Comparison of ENCODE assay signal across 20 cellular contexts in genomic region chr2:32051836-32052439, GRCh38.
"Had no signal": no experiment of that assay in that cellular context is flagged by ENCODE, and none has a peak within 500 bp of the region (broad histone marks: within the 10 kb centered on the region; RNA-seq: fewer than 3 reads in every experiment).

No MANE protein-coding gene starts in this region.

- H3K27ac ChIP-seq: dorsolateral prefrontal cortex, psoas muscle, skin epidermis, suprapubic skin, transverse colon had no signal

- H3K27ac Mint-ChIP-seq: immature natural killer cell; mesothelial cell of epicardium; naive thymus-derived CD4-positive, alpha-beta T cell; nephron; stimulated activated naive B cell treated with anti-CD40 and anti-IgM and Interleukin-4, amounts not matched to agents 10 μg/mL and 1 μg/mL and 100 μg/mL, for 72 hours; stimulated activated naive CD8-positive, alpha-beta T cell treated with anti-CD3 and anti-CD28 coated beads, Interleukin-15, Interleukin-2, amounts not matched to agents 100 ng/mL and 50 ng/mL, for 24 hours had no signal

- H3K4me3 ChIP-seq: dorsolateral prefrontal cortex, psoas muscle, skin epidermis, suprapubic skin, transverse colon had no signal

- H3K36me3 ChIP-seq: suprapubic skin, transverse colon had no signal

- H3K27me3 Mint-ChIP-seq: naive thymus-derived CD4-positive, alpha-beta T cell; stimulated activated naive B cell treated with anti-CD40 and anti-IgM and Interleukin-4, amounts not matched to agents 10 μg/mL and 1 μg/mL and 100 μg/mL, for 72 hours; stimulated activated naive CD8-positive, alpha-beta T cell treated with anti-CD3 and anti-CD28 coated beads, Interleukin-15, Interleukin-2, amounts not matched to agents 100 ng/mL and 50 ng/mL, for 24 hours had no signal

- H3K9me3 Mint-ChIP-seq: immature natural killer cell; mesothelial cell of epicardium; naive thymus-derived CD4-positive, alpha-beta T cell; nephron; stimulated activated naive B cell treated with anti-CD40 and anti-IgM and Interleukin-4, amounts not matched to agents 10 μg/mL and 1 μg/mL and 100 μg/mL, for 72 hours; stimulated activated naive CD8-positive, alpha-beta T cell treated with anti-CD3 and anti-CD28 coated beads, Interleukin-15, Interleukin-2, amounts not matched to agents 100 ng/mL and 50 ng/mL, for 24 hours had no signal

- H3K9me3 ChIP-seq: psoas muscle, suprapubic skin, transverse colon had no signal

- H3K36me3 Mint-ChIP-seq: immature natural killer cell; mesothelial cell of epicardium; naive thymus-derived CD4-positive, alpha-beta T cell; stimulated activated naive B cell treated with anti-CD40 and anti-IgM and Interleukin-4, amounts not matched to agents 10 μg/mL and 1 μg/mL and 100 μg/mL, for 72 hours had no signal

- H3K4me1 Mint-ChIP-seq: immature natural killer cell; mesothelial cell of epicardium; naive thymus-derived CD4-positive, alpha-beta T cell; nephron; stimulated activated naive B cell treated with anti-CD40 and anti-IgM and Interleukin-4, amounts not matched to agents 10 μg/mL and 1 μg/mL and 100 μg/mL, for 72 hours had no signal

- ATAC-seq: left lobe of liver; naive thymus-derived CD4-positive, alpha-beta T cell; psoas muscle; right cardiac atrium; stimulated activated naive B cell treated with anti-CD40 and anti-IgM and Interleukin-4, amounts not matched to agents 10 μg/mL and 1 μg/mL and 100 μg/mL, for 72 hours had no signal

- H3K27me3 ChIP-seq: dorsolateral prefrontal cortex, suprapubic skin, transverse colon had no signal

- H3K4me3 Mint-ChIP-seq: immature natural killer cell; mesothelial cell of epicardium; naive thymus-derived CD4-positive, alpha-beta T cell; nephron; stimulated activated naive B cell treated with anti-CD40 and anti-IgM and Interleukin-4, amounts not matched to agents 10 μg/mL and 1 μg/mL and 100 μg/mL, for 72 hours; stimulated activated naive CD8-positive, alpha-beta T cell treated with anti-CD3 and anti-CD28 coated beads, Interleukin-15, Interleukin-2, amounts not matched to agents 100 ng/mL and 50 ng/mL, for 24 hours had no signal

- DNase-seq: dorsolateral prefrontal cortex; effector CD4-positive, alpha-beta T cell; hypothalamus; immature natural killer cell; islet precursor cell; mesenchymal stem cell; naive thymus-derived CD4-positive, alpha-beta T cell; nucleus accumbens; psoas muscle; right cardiac atrium; stimulated activated CD4-positive, alpha-beta T cell treated with anti-CD3 and anti-CD28 coated beads, Interleukin-15, amount 100 ng/mL, for 24 hours; stimulated activated CD4-positive, alpha-beta T cell treated with anti-CD3 and anti-CD28 coated beads, Interleukin-2, amount 100 ng/mL, for 48 hours; stimulated activated naive B cell treated with anti-CD40 and anti-IgM and Interleukin-4, amounts not matched to agents 10 μg/mL and 1 μg/mL and 100 μg/mL, for 72 hours; transverse colon had no signal

- H3K4me1 ChIP-seq: psoas muscle, suprapubic skin, transverse colon had no signal
